8 cellular contexts compared by ENCODE assay signal in genomic region chr11:95254139-95254704, GRCh38. TPM values are rescaled to one million over a fixed set of nuclear protein-coding genes. Genes with fewer than 3 reads are reported as not detected.
DNase-seq lines count a peak whose midpoint lies in the region; ATAC-seq, FAIRE-seq and TF ChIP-seq lines count a peak whose summit lies in the region.

No MANE protein-coding gene starts in this region.

- ATAC-seq in A549 = peak; percentile 99
- ATAC-seq in GM18868 (IDR thresholded peaks at IDR 0.05; ENCODE audit: unreplicated experiment) = peak; percentile 98
- peak; percentile 98 for ATAC-seq in HG03103 (IDR thresholded peaks at IDR 0.05; ENCODE audit: low read depth, unreplicated experiment)

- no peaks in the 10 kb centered on the region for H3K27me3 ChIP-seq in layer of hippocampus (ENCODE audit: control insufficient read depth, insufficient read depth, low read length)

- H3K4me3 ChIP-seq in A549 = peak overlapping the region; percentile 28; the same call in 2 of the 3 replicates

- 19% methylated on average over 6 of the region's 8 CpGs for WGBS in A549 (ENCODE audit: missing lambda C conversion rate)

- POLR2A ChIA-PET in A549 (lab: Yijun Ruan, JAX) = interaction anchor here (0.9 to 1.3 kb wide), 2 partner anchors 8 to 23 kb away, joined by 3 to 4 read pairs; partner anchors contain the start of gene SESN3

- no peak for FAIRE-seq in A549 (lab: Jason Lieb, UNC)

- peak; percentile 18 to 72 for DNase-seq in A549 (ENCODE audit: low read depth in 1 of 2, low spot score in 1 of 2)
- DNase-seq in NCI-H226 = peak; percentile 81
- peak; percentile 49 to 64 for DNase-seq in activated CD4-positive, alpha-beta T cell treated with anti-CD3 and anti-CD28 coated beads for 24 hours (ENCODE audit: low read depth in 2 of 2)
- peak; percentile 37 to 55 for DNase-seq in stimulated activated CD4-positive, alpha-beta T cell treated with anti-CD3 and anti-CD28 coated beads, Interleukin-1b, Interleukin-23, amount 100 ng/mL, for 1 hour (ENCODE audit: low read depth in 2 of 2)

- no peak for TF ChIP-seq EP300 in A549 (IDR thresholded peaks at IDR 0.05)

- CTCF ChIA-PET in A549 (lab: Yijun Ruan, JAX) = no interaction called here

- TF ChIP-seq POLR2A in A549 (IDR thresholded peaks at IDR 0.05; ENCODE audit: low read length) = no peak

- H3K9me3 ChIP-seq in A549 = no peaks in the 10 kb centered on the region

- 0 out of 3 replicates have a peak, but pooled peaks cover 5% of the 10 kb centered on the region for H3K4me1 ChIP-seq in A549

- peak overlapping the region; percentile 6 to 55; a peak in 2 of 6 replicates for H3K27ac ChIP-seq in A549
- peak overlapping the region; percentile 84 for H3K27ac ChIP-seq in cingulate gyrus (ENCODE audit: low read depth, low read length)
- H3K27ac ChIP-seq in layer of hippocampus (ENCODE audit: low read depth, low read length) = peak overlapping the region; percentile 47

- H3K4me2 ChIP-seq in A549 = peak overlapping the region; percentile 55

- no peak for TF ChIP-seq RAD21 in A549 (conservative IDR thresholded peaks at IDR 0.05 in 1 of 2, IDR thresholded peaks at IDR 0.05 in 1 of 2)

- no peak for TF ChIP-seq CTCF in A549 (IDR thresholded peaks at IDR 0.05)

TF ChIP-seq in A549, 52 proteins besides CTCF, POLR2A, EP300 and RAD21:
- TF ChIP-seq PBX3 (IDR thresholded peaks at IDR 0.05) = no peak
- TF ChIP-seq RFX5 (IDR thresholded peaks at IDR 0.05) = peak; percentile 97
- TF ChIP-seq ZC3H11A (IDR thresholded peaks at IDR 0.05) = no peak

RNA-seq across cellular contexts. Expression of gene SESN3, which starts 23.2 kb away (rescaled TPM):
- polyA plus RNA-seq in A549 (2011; rRNA removed) (3.3 and 3.6 TPM in 2 replicates), A549 (2017; fragmentation: RNase III; extraction: RNeasy Plus Mini Kit Qiagen cat#74134 plus additional on column Dnase treatment) (0.31 to 0.46 TPM (median 0.35 TPM) in 3 replicates)
- 0.30 and 0.34 TPM in 2 replicates for polyA plus RNA-seq in A549 (2012; cell fraction: cytosol; rRNA removed)
- polyA plus RNA-seq in A549 (2012; cell fraction: nucleus; rRNA removed) = 0.24 and 0.44 TPM in 2 replicates
- 4.2 and 6.2 TPM in 2 replicates for polyA minus RNA-seq in A549 (2011; rRNA and poly(A)+ RNA removed)

Comparison
In these comparisons a context has a peak if more than half of its experiments do, and no peak if none do; other contexts are left out.
1. Peak in every context shown above with its lines: DNase-seq, ATAC-seq, H3K4me3 ChIP-seq and H3K27ac ChIP-seq.
2. H3K27ac ChIP-seq: peak in every context shown above with its lines; median percentile 84 in cingulate gyrus; 47 in layer of hippocampus; 30 in A549.